Comparison of ENCODE assay signal across 8 cellular contexts in the genomic region with DNA sequence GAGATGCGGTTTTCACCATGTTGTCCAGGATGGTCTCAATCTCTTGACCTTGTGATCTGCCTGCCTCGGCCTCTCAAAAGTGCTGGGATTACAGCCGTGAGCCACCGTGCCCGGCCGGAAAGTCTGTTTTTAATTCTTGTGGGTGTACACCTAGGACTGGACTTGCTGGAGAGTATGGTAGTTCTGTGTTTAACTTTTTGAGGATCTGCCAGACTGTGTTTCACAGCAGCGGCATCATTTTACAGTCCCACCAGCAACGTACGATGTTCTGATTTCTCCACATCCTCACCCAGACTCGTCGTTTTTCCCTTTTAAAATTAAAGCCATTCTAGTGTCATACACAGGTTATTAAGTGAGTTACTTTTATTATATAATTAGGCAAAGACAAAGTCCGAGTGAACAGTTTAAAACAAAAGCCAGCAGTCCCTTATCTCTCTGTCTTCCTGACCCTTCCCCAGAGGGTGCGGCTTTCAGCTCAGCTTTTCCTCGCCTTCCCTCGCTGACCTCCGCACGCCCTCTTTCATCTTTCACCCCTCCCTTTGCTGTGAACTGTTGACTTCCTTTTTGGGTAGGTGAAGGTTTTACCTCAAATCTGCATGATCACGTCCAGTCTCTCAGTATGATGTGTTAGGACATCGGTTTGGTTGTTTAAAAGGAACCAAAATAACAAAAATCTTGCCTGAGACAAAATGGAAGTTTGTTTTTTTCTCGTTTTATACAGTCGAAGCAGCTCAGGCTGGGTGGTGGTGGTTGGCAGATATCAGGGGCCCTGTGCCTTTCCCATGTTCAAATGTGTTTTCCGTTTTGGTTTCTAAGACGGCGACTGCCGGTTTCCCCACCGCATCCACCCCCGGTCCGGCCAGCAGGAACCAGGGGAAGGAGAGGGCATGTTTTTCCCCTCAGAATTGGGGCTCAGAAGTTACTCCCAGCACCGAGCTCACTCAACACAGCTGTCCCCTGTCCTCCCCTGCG. TPM values are rescaled to one million over a fixed set of nuclear protein-coding genes. Genes with fewer than 3 reads are reported as not detected.
A peak's percentile ranks its signal among the peaks of the same experiment; 100 is the strongest.
DNase-seq lines count a peak whose midpoint lies in the region; ATAC-seq and TF ChIP-seq lines count a peak whose summit lies in the region.

No MANE protein-coding gene starts in this region.

- peaks cover 61% of the 10 kb centered on the region for H3K36me3 Mint-ChIP-seq in stimulated activated memory B cell treated with anti-CD40 and anti-IgM and Interleukin-4, amounts not matched to agents 10 μg/mL and 1 μg/mL and 100 μg/mL, for 72 hours
- H3K36me3 Mint-ChIP-seq in endodermal cell (ENCODE audit: low read depth), result peaks cover 54% of the 10 kb centered on the region

- no peak for TF ChIP-seq CTCF in endodermal cell (conservative IDR thresholded peaks at IDR 0.05)

- intact Hi-C loops in left ventricle myocardium superior (cut with micrococcal nuclease), result no loop called here

- H3K27ac Mint-ChIP-seq in stimulated activated memory B cell treated with anti-CD40 and anti-IgM and Interleukin-4, amounts not matched to agents 10 μg/mL and 1 μg/mL and 100 μg/mL, for 72 hours, result peak overlapping the region; percentile 81
- H3K27ac Mint-ChIP-seq in endodermal cell, result no peak overlapping the region

- peak overlapping the region; percentile 74 for H3K4me3 Mint-ChIP-seq in stimulated activated memory B cell treated with anti-CD40 and anti-IgM and Interleukin-4, amounts not matched to agents 10 μg/mL and 1 μg/mL and 100 μg/mL, for 72 hours
- no peak overlapping the region for H3K4me3 Mint-ChIP-seq in endodermal cell

- no peaks in the 10 kb centered on the region for H3K9me3 Mint-ChIP-seq in stimulated activated memory B cell treated with anti-CD40 and anti-IgM and Interleukin-4, amounts not matched to agents 10 μg/mL and 1 μg/mL and 100 μg/mL, for 72 hours
- no peaks in the 10 kb centered on the region for H3K9me3 Mint-ChIP-seq in endodermal cell

- whole genome bisulfite sequencing in endodermal cell (ENCODE audit: insufficient coverage in 1 of 2, insufficient read length in 1 of 2), 2 experiments, result 93 to 94% methylated on average over 16 to 28 of the region's 30 CpGs

- no peak overlapping the region for H3K9ac ChIP-seq in endodermal cell (ENCODE audit: extremely low read depth, low read length, poor library complexity, severe bottlenecking)

- H3K27me3 Mint-ChIP-seq in stimulated activated memory B cell treated with anti-CD40 and anti-IgM and Interleukin-4, amounts not matched to agents 10 μg/mL and 1 μg/mL and 100 μg/mL, for 72 hours, result no peaks in the 10 kb centered on the region
- H3K27me3 Mint-ChIP-seq in endodermal cell (ENCODE audit: insufficient read depth), result no peaks in the 10 kb centered on the region

- no peaks in the 10 kb centered on the region for H3K27me3 ChIP-seq in endodermal cell (ENCODE audit: control insufficient read depth, insufficient read depth, low read length, poor library complexity, severe bottlenecking)

- no peak overlapping the region for H3K4me3 ChIP-seq in endodermal cell (ENCODE audit: low read length)

- DNase-seq in GM19240 (ENCODE audit: insufficient read length, low spot score), result peak; percentile 53
- peak; percentile 10 for DNase-seq in activated CD4-positive, alpha-beta T cell treated with anti-CD3 and anti-CD28 coated beads, Interleukin-2, amount 50 U/mL, for 1 hour
- DNase-seq in left ventricle myocardium superior, result no peak
- DNase-seq in endodermal cell, result no peak
- no peak for DNase-seq in SK-N-DZ (ENCODE audit: low spot score)
- DNase-seq in A172 (ENCODE audit: low spot score), result no peak

- peaks cover 19% of the 10 kb centered on the region for H3K4me1 Mint-ChIP-seq in stimulated activated memory B cell treated with anti-CD40 and anti-IgM and Interleukin-4, amounts not matched to agents 10 μg/mL and 1 μg/mL and 100 μg/mL, for 72 hours
- peaks cover 10% of the 10 kb centered on the region for H3K4me1 Mint-ChIP-seq in endodermal cell

- peaks cover 34% of the 10 kb centered on the region for H3K36me3 ChIP-seq in endodermal cell (ENCODE audit: control insufficient read depth, insufficient read depth, low read length)

- H3K4me1 ChIP-seq in endodermal cell (ENCODE audit: control insufficient read depth, insufficient read depth, low read length), result no peaks in the 10 kb centered on the region

- ATAC-seq in left ventricle myocardium superior (peak; percentile 67), HG02973 (IDR thresholded peaks at IDR 0.05; ENCODE audit: unreplicated experiment) (no peak)
- peak; percentile 83 for ATAC-seq in stimulated activated memory B cell treated with anti-CD40 and anti-IgM and Interleukin-4, amounts not matched to agents 10 μg/mL and 1 μg/mL and 100 μg/mL, for 72 hours

- H3K9me3 ChIP-seq in endodermal cell (ENCODE audit: control insufficient read depth, low read length), result no peaks in the 10 kb centered on the region

- no peak overlapping the region for H3K27ac ChIP-seq in endodermal cell (ENCODE audit: low read depth, low read length)

RNA-seq across cellular contexts. Expression of gene FAM234A, which starts 18.0 kb away (rescaled TPM):
- 143 TPM for total RNA-seq in left ventricle myocardium superior
- 100 to 1,000 TPM; 123 to 130 TPM for total RNA-seq in endodermal cell
- 85.6 TPM for polyA plus RNA-seq in endodermal cell (2013, experiment 1 of 2)
- polyA plus RNA-seq in endodermal cell (2013, experiment 2 of 2), result 78.2 TPM
- 121 and 163 TPM in 2 replicates for polyA plus RNA-seq in SK-N-DZ (2014; cell fraction: cytosol; rRNA removed)
- 82.9 and 95.6 TPM in 2 replicates for polyA plus RNA-seq in SK-N-DZ (2014; cell fraction: nucleus; rRNA removed)
- 72.1 and 106 TPM in 2 replicates for total RNA-seq in A172 (2014; rRNA removed; shearing (Covaris generic))

RNA-seq across cellular contexts. Expression of gene RGS11, which starts 23.1 kb away (rescaled TPM):
- 14.8 TPM for total RNA-seq in left ventricle myocardium superior
- total RNA-seq in endodermal cell, result 1 to 10 TPM; 2.0 to 7.8 TPM
- polyA plus RNA-seq in endodermal cell (2013, experiment 1 of 2), result 3.0 TPM
- 1.5 TPM for polyA plus RNA-seq in endodermal cell (2013, experiment 2 of 2)
- polyA plus RNA-seq in SK-N-DZ (2014; cell fraction: cytosol; rRNA removed), result 2.0 and 2.2 TPM in 2 replicates
- polyA plus RNA-seq in SK-N-DZ (2014; cell fraction: nucleus; rRNA removed), result 15.1 and 20.2 TPM in 2 replicates
- total RNA-seq in A172 (2014; rRNA removed; shearing (Covaris generic)), result 0.07 TPM in 1 of 2 replicates, not detected in the other

RNA-seq across cellular contexts. Expression of gene LUC7L, which starts 23.4 kb away (rescaled TPM):
- total RNA-seq in left ventricle myocardium superior, result 25.4 TPM
- 100 to 1,000 TPM; 130 to 151 TPM for total RNA-seq in endodermal cell
- polyA plus RNA-seq in endodermal cell (2013, experiment 1 of 2), result 177 TPM
- 162 TPM for polyA plus RNA-seq in endodermal cell (2013, experiment 2 of 2)
- polyA plus RNA-seq in SK-N-DZ (2014; cell fraction: cytosol; rRNA removed), result 125 and 134 TPM in 2 replicates
- 800 and 927 TPM in 2 replicates for polyA plus RNA-seq in SK-N-DZ (2014; cell fraction: nucleus; rRNA removed)
- total RNA-seq in A172 (2014; rRNA removed; shearing (Covaris generic)), result 62.4 and 80.0 TPM in 2 replicates

RNA-seq across cellular contexts. Expression of gene ARHGDIG, which starts 27.7 kb away (rescaled TPM):
- total RNA-seq in left ventricle myocardium superior (14.9 TPM), endodermal cell (10 to 100 TPM in 1 of 2 donors, 1 to 10 TPM in 1; 6.8 to 19.2 TPM)
- 4.6 TPM for polyA plus RNA-seq in endodermal cell (2013, experiment 1 of 2)
- 3.8 TPM for polyA plus RNA-seq in endodermal cell (2013, experiment 2 of 2)
- 1.6 and 3.0 TPM in 2 replicates for polyA plus RNA-seq in SK-N-DZ (2014; cell fraction: cytosol; rRNA removed)
- 8.6 and 24.7 TPM in 2 replicates for polyA plus RNA-seq in SK-N-DZ (2014; cell fraction: nucleus; rRNA removed)
- 1.1 and 4.0 TPM in 2 replicates for total RNA-seq in A172 (2014; rRNA removed; shearing (Covaris generic))

RNA-seq across cellular contexts. Expression of gene PDIA2, which starts 30.3 kb away (rescaled TPM):
- total RNA-seq in left ventricle myocardium superior (2.6 TPM), endodermal cell (1 to 10 TPM; 2.9 to 9.9 TPM)
- polyA plus RNA-seq in endodermal cell (2013, experiment 1 of 2), result 3.8 TPM
- 2.4 TPM for polyA plus RNA-seq in endodermal cell (2013, experiment 2 of 2)
- 7.4 TPM in 2 replicates for polyA plus RNA-seq in SK-N-DZ (2014; cell fraction: cytosol; rRNA removed)
- polyA plus RNA-seq in SK-N-DZ (2014; cell fraction: nucleus; rRNA removed), result 45.9 and 48.1 TPM in 2 replicates
- total RNA-seq in A172 (2014; rRNA removed; shearing (Covaris generic)), result 0.29 and 0.41 TPM in 2 replicates

Comparison
In these comparisons a context has a peak if more than half of its experiments do, and no peak if none do; other contexts are left out.
1. DNase-seq: peak in GM19240 (single experiment) and activated CD4-positive, alpha-beta T cell treated with anti-CD3 and anti-CD28 coated beads, Interleukin-2, amount 50 U/mL, for 1 hour (single experiment); none in left ventricle myocardium superior (single experiment), endodermal cell (single experiment), SK-N-DZ (single experiment) and A172 (single experiment).